In the genomic region with DNA sequence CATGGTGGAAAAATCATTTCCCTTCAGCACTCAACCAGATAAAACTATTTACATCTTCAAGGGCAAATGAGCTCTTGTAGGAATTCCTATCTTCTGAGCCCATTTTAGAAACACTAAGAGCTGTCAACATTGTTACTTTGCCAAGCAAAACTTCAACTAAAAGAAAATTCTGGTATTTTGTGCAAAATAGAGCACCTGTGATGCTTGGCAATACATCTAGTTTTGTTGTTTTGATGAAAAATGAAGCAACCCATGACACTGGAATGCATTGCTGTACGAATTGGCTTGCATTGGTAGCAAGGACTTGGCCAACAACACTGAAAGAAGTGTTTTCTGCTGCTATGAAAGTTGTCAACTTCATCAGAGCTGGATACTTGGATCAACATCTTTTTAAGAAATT, we compare ENCODE assay signal across 15 cellular contexts.
DNase-seq lines count a peak whose midpoint lies in the region; ATAC-seq and TF ChIP-seq lines count a peak whose summit lies in the region.
"Had no signal": no experiment of that assay in that cellular context is flagged by ENCODE, and none has a peak within 500 bp of the region (broad histone marks: within the 10 kb centered on the region; RNA-seq: fewer than 3 reads in every experiment).

No MANE protein-coding gene starts in this region.

- no peak overlapping the region for H3K27ac Mint-ChIP-seq in T-helper 17 cell
- H3K27ac Mint-ChIP-seq: CD14-positive monocyte; CD4-positive, alpha-beta memory T cell; H9 had no signal

- H3K27me3 ChIP-seq in left ventricle myocardium inferior (ENCODE audit: low read depth): no peaks in the 10 kb centered on the region
- H3K27me3 ChIP-seq: BLaER1 had no signal

- no peaks in the 10 kb centered on the region for H3K4me1 ChIP-seq in left ventricle myocardium inferior
- H3K4me1 ChIP-seq: BLaER1 had no signal

- peak overlapping the region; percentile 1 for H3K27ac ChIP-seq in left ventricle myocardium inferior (replicated peaks)
- H3K27ac ChIP-seq: BLaER1 had no signal

- H3K4me3 Mint-ChIP-seq in T-helper 17 cell: no peak overlapping the region
- H3K4me3 Mint-ChIP-seq: CD14-positive monocyte; CD4-positive, alpha-beta memory T cell; H9 had no signal

- H3K27me3 Mint-ChIP-seq in T-helper 17 cell: no peaks in the 10 kb centered on the region
- H3K27me3 Mint-ChIP-seq: CD4-positive, alpha-beta memory T cell had no signal

- H3K36me3 ChIP-seq in left ventricle myocardium inferior: no peaks in the 10 kb centered on the region
- H3K36me3 ChIP-seq: BLaER1 had no signal

- H3K4me3 ChIP-seq in left ventricle myocardium inferior (no peak overlapping the region), fibroblast of the aortic adventitia (ENCODE audit: low read depth, low read length) (no peak overlapping the region)
- H3K4me3 ChIP-seq: BLaER1 had no signal

- intact Hi-C loops in left ventricle myocardium inferior (cut with micrococcal nuclease) (no loop called here), Right ventricle myocardium inferior (cut with DNase I) (no loop called here), sciatic nerve (cut with DNase I) (no loop called here)

- H3K36me3 Mint-ChIP-seq in T-helper 17 cell (ENCODE audit: low read depth): no peaks in the 10 kb centered on the region
- H3K36me3 Mint-ChIP-seq: CD14-positive monocyte; CD4-positive, alpha-beta memory T cell had no signal

- TF ChIP-seq CTCF in left ventricle myocardium inferior (IDR thresholded peaks at IDR 0.05; ENCODE audit: borderline replicate concordance) (no peak), fibroblast of the aortic adventitia (IDR thresholded peaks at IDR 0.05; ENCODE audit: insufficient read depth, low read length) (no peak)

- H3K4me1 Mint-ChIP-seq in T-helper 17 cell: no peaks in the 10 kb centered on the region
- H3K4me1 Mint-ChIP-seq: CD14-positive monocyte; CD4-positive, alpha-beta memory T cell had no signal

- no peak for ATAC-seq in Right ventricle myocardium inferior
- peak; percentile 83 for ATAC-seq in sciatic nerve
- no peak for ATAC-seq in GM21423 (IDR thresholded peaks at IDR 0.05; ENCODE audit: unreplicated experiment)
- ATAC-seq in T-helper 17 cell: no peak

- no peak for DNase-seq in left ventricle myocardium inferior
- DNase-seq in Right ventricle myocardium inferior (ENCODE audit: missing footprints): no peak
- peak; percentile 73 for DNase-seq in fibroblast of the aortic adventitia (ENCODE audit: low read depth)
- no peak for DNase-seq in sciatic nerve (ENCODE audit: low spot score)
- DNase-seq in T-helper 17 cell: no peak
- DNase-seq in NCI-H748 treated with DMSO at 0.1 percent for 48 hours (lab: John Stamatoyannopoulos, UW): no peak
- DNase-seq: 8988T; CD4-positive, alpha-beta memory T cell; DMS153; DMS79; GF-D8; H9 had no signal

- H3K9me3 ChIP-seq in left ventricle myocardium inferior (replicated peaks): peaks cover 17% of the 10 kb centered on the region
- no peaks in the 10 kb centered on the region for H3K9me3 ChIP-seq in T-helper 17 cell (ENCODE audit: control insufficient read depth, low read length, poor library complexity, severe bottlenecking)
- H3K9me3 ChIP-seq: BLaER1 had no signal
